In the genomic region with DNA sequence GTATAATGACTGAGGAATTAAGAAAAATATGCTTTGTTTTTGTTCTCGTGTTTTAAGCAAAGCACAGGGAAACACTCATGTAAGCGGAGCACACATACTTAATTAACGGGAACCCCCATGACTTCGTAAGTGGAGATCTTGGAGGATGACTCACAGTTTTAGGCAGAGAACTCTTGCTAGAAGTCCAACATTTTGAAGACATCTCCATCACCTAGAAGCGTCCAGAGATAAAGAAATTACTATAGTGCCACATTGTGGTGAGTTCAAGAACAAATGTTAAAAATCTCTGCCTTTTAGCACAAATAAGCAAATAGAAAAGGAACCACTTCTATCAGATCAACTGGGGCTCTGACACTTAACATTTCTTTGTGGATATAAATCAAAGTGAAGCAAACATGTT, we compare ENCODE assay signal across 9 cellular contexts.
A peak's percentile ranks its signal among the peaks of the same experiment; 100 is the strongest.
DNase-seq lines count a peak whose midpoint lies in the region; ATAC-seq and TF ChIP-seq lines count a peak whose summit lies in the region.
"Had no signal": no experiment of that assay in that cellular context is flagged by ENCODE, and none has a peak within 500 bp of the region (broad histone marks: within the 10 kb centered on the region; RNA-seq: fewer than 3 reads in every experiment).

No MANE protein-coding gene starts in this region.

- no peak overlapping the region for H3K4me3 ChIP-seq in GM23338
- H3K4me3 ChIP-seq in Panc1 (ENCODE audit: low read depth in 2 of 2, low read length in 2 of 2), result no peak overlapping the region
- no peak overlapping the region for H3K4me3 ChIP-seq in spleen

- DNase-seq in Caki2 (ENCODE audit: low read depth) (peak; percentile 18), GM23338 (ENCODE audit: low spot score) (peak; percentile 41), Panc1 (ENCODE audit: low read depth, low spot score) (no peak), inferior parietal cortex (ENCODE audit: extremely low spot score) (peak; percentile 57), spleen (no peak), left lobe of liver (ENCODE audit: low spot score) (no peak)
- no peak for DNase-seq in activated CD4-positive, CD25-positive, alpha-beta regulatory T cell (lab: John Stamatoyannopoulos, UW)
- no peak for DNase-seq in effector CD8-positive, alpha-beta T cell (lab: John Stamatoyannopoulos, UW)

- no peak for TF ChIP-seq POLR2A in spleen (IDR thresholded peaks at IDR 0.05)

- H3K27ac Mint-ChIP-seq in GM23338, result no peak overlapping the region
- H3K27ac Mint-ChIP-seq: stimulated activated naive CD8-positive, alpha-beta T cell treated with anti-CD3 and anti-CD28 coated beads, Interleukin-15, Interleukin-2, amounts not matched to agents 100 ng/mL and 50 ng/mL, for 24 hours had no signal

- 56 to 77% (median 68%) methylated on average over 5 of the region's 5 CpGs for WGBS in spleen, 5 donors

- no peaks in the 10 kb centered on the region for H3K4me1 ChIP-seq in GM23338 (ENCODE audit: insufficient read depth)
- no peaks in the 10 kb centered on the region for H3K4me1 ChIP-seq in Panc1 (ENCODE audit: control insufficient read depth, insufficient read depth, low read length)
- H3K4me1 ChIP-seq in spleen, result no peaks in the 10 kb centered on the region

- no TSS peak for BruUV-seq in Panc1 (replicated peaks; lab: Mats Ljungman, UMichigan)

- no peaks in the 10 kb centered on the region for H3K36me3 ChIP-seq in GM23338 (ENCODE audit: insufficient read depth)
- no peaks in the 10 kb centered on the region for H3K36me3 ChIP-seq in Panc1 (ENCODE audit: control insufficient read depth, insufficient read depth, low read length)
- no peaks in the 10 kb centered on the region for H3K36me3 ChIP-seq in spleen

- POLR2A ChIA-PET in Panc1 (lab: Charles Lee), result no interaction called here

- no peaks in the 10 kb centered on the region for H3K4me1 Mint-ChIP-seq in GM23338

- in situ Hi-C loops in Caki2 (cut with HindIII; ENCODE audit: low pct_unique_long_range_greater_than_20kb, low sequenced_read_pairs) (no loop called here), Panc1 (cut with HindIII; ENCODE audit: low pct_unique_long_range_greater_than_20kb, low sequenced_read_pairs) (no loop called here)

- no peaks in the 10 kb centered on the region for H3K9me3 Mint-ChIP-seq in GM23338
- H3K9me3 Mint-ChIP-seq: stimulated activated naive CD8-positive, alpha-beta T cell treated with anti-CD3 and anti-CD28 coated beads, Interleukin-15, Interleukin-2, amounts not matched to agents 100 ng/mL and 50 ng/mL, for 24 hours had no signal

- H3F3A ChIP-seq in GM23338 (replicated peaks; ENCODE audit: low read depth), result no peaks in the 10 kb centered on the region

- H3K27me3 ChIP-seq in GM23338 (ENCODE audit: insufficient read depth) (no peaks in the 10 kb centered on the region), Panc1 (ENCODE audit: control insufficient read depth, insufficient read depth, low read length) (peaks cover 2% of the 10 kb centered on the region; the same call in 1 of the 2 replicates), spleen (replicated peaks in 1 of 7) (no peaks in the 10 kb centered on the region)

- CTCF ChIA-PET in Panc1 (lab: Charles Lee), result no interaction called here

- ATAC-seq in GM23338, result peak; percentile 36; the same call in 2 of the 3 replicates
- ATAC-seq in Panc1, result no peak
- no peak for ATAC-seq in left lobe of liver

- no peak overlapping the region for H2AFZ ChIP-seq in GM23338

- no peak overlapping the region for H3K27ac ChIP-seq in GM23338 (ENCODE audit: low read depth)
- no peak overlapping the region for H3K27ac ChIP-seq in Panc1 (ENCODE audit: low read length)
- no peak overlapping the region for H3K27ac ChIP-seq in spleen

- no peaks in the 10 kb centered on the region for H3K9me3 ChIP-seq in Panc1 (ENCODE audit: control insufficient read depth, insufficient read depth, low read depth, low read length)
- H3K9me3 ChIP-seq in spleen, result peaks cover 0 to 4% (median 0%) of the 10 kb centered on the region in 8 donors

- 0 out of 2 replicates have a peak, but pooled peaks cover 3% of the 10 kb centered on the region for H3K9me2 ChIP-seq in GM23338 (ENCODE audit: insufficient read depth)

- H3K27me3 Mint-ChIP-seq in GM23338 (ENCODE audit: insufficient read depth, low read depth, poor library complexity), result peaks cover 2% of the 10 kb centered on the region

- H3K79me2 ChIP-seq in GM23338 (replicated peaks; ENCODE audit: insufficient read depth), result no peaks in the 10 kb centered on the region

- no peak overlapping the region for H3K4me2 ChIP-seq in GM23338

- intact Hi-C loops in Panc1 (cut with micrococcal nuclease; ENCODE audit: unreplicated experiment), result loop anchor here (10.0 kb wide), 1 partner anchor 902 kb away; no protein-coding TSS in a partner anchor
- intact Hi-C loops in spleen (cut with DNase I; ENCODE audit: low total_unique reads), result no loop called here

- no peaks in the 10 kb centered on the region for H4K20me1 ChIP-seq in GM23338 (replicated peaks; ENCODE audit: insufficient read depth)

- no peaks in the 10 kb centered on the region for H3K36me3 Mint-ChIP-seq in GM23338 (ENCODE audit: low read depth)

- TF ChIP-seq CTCF in GM23338 (conservative IDR thresholded peaks at IDR 0.05; ENCODE audit: low read depth in 2 of 2), result peak; percentile 37 to 48
- peak; percentile 13; the same call in 1 of the 2 replicates for TF ChIP-seq CTCF in Panc1 (IDR thresholded peaks at IDR 0.05)
- TF ChIP-seq CTCF in spleen (IDR thresholded peaks at IDR 0.05 in 8 of 11, conservative IDR thresholded peaks at IDR 0.05 in 3 of 11), result no peak

- H3K4me3 Mint-ChIP-seq in GM23338, result no peak overlapping the region
- H3K4me3 Mint-ChIP-seq: stimulated activated naive CD8-positive, alpha-beta T cell treated with anti-CD3 and anti-CD28 coated beads, Interleukin-15, Interleukin-2, amounts not matched to agents 100 ng/mL and 50 ng/mL, for 24 hours had no signal

TF ChIP-seq in GM23338, 12 proteins besides CTCF, POLR2A, EP300 and RAD21 (continues in another document):
- TF ChIP-seq ZNF114 (CRISPR knock-in tag; IDR thresholded peaks at IDR 0.05) (no peak), ZNF331 (CRISPR knock-in tag; IDR thresholded peaks at IDR 0.05; ENCODE audit: low read depth) (no peak), ZNF462 (CRISPR knock-in tag; IDR thresholded peaks at IDR 0.05) (no peak)

Comparison
In these comparisons a context has a peak if more than half of its experiments do, and no peak if none do; other contexts are left out.
1. DNase-seq: peak in Caki2 (single experiment), GM23338 (single experiment) and inferior parietal cortex (single experiment); none in Panc1 (single experiment), spleen (single experiment), left lobe of liver (single experiment), activated CD4-positive, CD25-positive, alpha-beta regulatory T cell (0 of 4) and effector CD8-positive, alpha-beta T cell (single experiment).
2. CTCF ChIP-seq: peak in GM23338 (2 of 2) and Panc1 (single experiment); none in spleen (0 of 11).